In genomic region chr14:60327447-60328331, GRCh38 we compare ENCODE assay signal across 8 cellular contexts.
A peak's percentile ranks its signal among the peaks of the same experiment; 100 is the strongest.
DNase-seq lines count a peak whose midpoint lies in the region; ATAC-seq and TF ChIP-seq lines count a peak whose summit lies in the region.

No MANE protein-coding gene starts in this region.

- H3K4me3 Mint-ChIP-seq in activated T-helper 1 cell treated with anti-CD3 and anti-CD28 coated beads, Interleukin-12 subunit alpha, Interleukin-12 subunit beta, Interleukin-2, Interleukin-4 antibody, amounts not matched to agents 30 ng/mL and 10 ng/mL and 1 ng/mL, durations not matched to agents 14 hours and 24 hours and 36 hours, result peak overlapping the region; percentile 87

- peaks cover 1% of the 10 kb centered on the region for H3K36me3 Mint-ChIP-seq in activated T-helper 1 cell treated with anti-CD3 and anti-CD28 coated beads, Interleukin-12 subunit alpha, Interleukin-12 subunit beta, Interleukin-2, Interleukin-4 antibody, amounts not matched to agents 30 ng/mL and 10 ng/mL and 1 ng/mL, durations not matched to agents 14 hours and 24 hours and 36 hours (ENCODE audit: low read depth)

- H3K9me3 Mint-ChIP-seq in activated T-helper 1 cell treated with anti-CD3 and anti-CD28 coated beads, Interleukin-12 subunit alpha, Interleukin-12 subunit beta, Interleukin-2, Interleukin-4 antibody, amounts not matched to agents 30 ng/mL and 10 ng/mL and 1 ng/mL, durations not matched to agents 14 hours and 24 hours and 36 hours, result no peaks in the 10 kb centered on the region

- in situ Hi-C loops in gastrocnemius medialis (cut with MboI; ENCODE audit: low sequenced_read_pairs in 4 of 4), result loop anchor here in 3 of 4 donors (25.0 kb wide), 1 partner anchor 960 kb away; the partner anchor contains the start of gene TMEM30B (in 3 of the 3)

- H3K4me1 ChIP-seq in gastrocnemius medialis, result peaks cover 10 to 20% of the 10 kb centered on the region in 2 donors

- no peaks in the 10 kb centered on the region for H3K27me3 ChIP-seq in gastrocnemius medialis

- ATAC-seq in GM18517 (IDR thresholded peaks at IDR 0.05; ENCODE audit: unreplicated experiment), result peak; percentile 48
- ATAC-seq in HG02981 (IDR thresholded peaks at IDR 0.05; ENCODE audit: unreplicated experiment), result peak; percentile 57
- peak; percentile 62 to 86 for ATAC-seq in left cardiac atrium
- peak; percentile 85 to 88 for ATAC-seq in gastrocnemius medialis

- peak; percentile 21 to 40 for TF ChIP-seq POLR2A in gastrocnemius medialis (IDR thresholded peaks at IDR 0.05)

- DNase-seq in 8988T (peak; percentile 37), NCI-H510A treated with DMSO at 0.1 percent for 48 hours (lab: John Stamatoyannopoulos, UW) (peak; percentile 77), left cardiac atrium (peak; percentile 31), gastrocnemius medialis (peak; percentile 68 to 80), GDM1 (lab: John Stamatoyannopoulos, UW) (no peak)
- peak; percentile 11 for DNase-seq in activated T-helper 1 cell treated with anti-CD3 and anti-CD28 coated beads, Interleukin-12 subunit alpha, Interleukin-12 subunit beta, Interleukin-2, Interleukin-4 antibody, amounts not matched to agents 30 ng/mL and 10 ng/mL and 1 ng/mL, durations not matched to agents 14 hours and 24 hours and 36 hours (ENCODE audit: low spot score)

- peaks cover 32% of the 10 kb centered on the region for H3K27me3 Mint-ChIP-seq in activated T-helper 1 cell treated with anti-CD3 and anti-CD28 coated beads, Interleukin-12 subunit alpha, Interleukin-12 subunit beta, Interleukin-2, Interleukin-4 antibody, amounts not matched to agents 30 ng/mL and 10 ng/mL and 1 ng/mL, durations not matched to agents 14 hours and 24 hours and 36 hours (ENCODE audit: insufficient read depth)

- peak in 2 of 5 experiments; percentile 26 to 38 for TF ChIP-seq CTCF in gastrocnemius medialis (IDR thresholded peaks at IDR 0.05 in 4 of 5, conservative IDR thresholded peaks at IDR 0.05 in 1 of 5)

- H3K36me3 ChIP-seq in gastrocnemius medialis, result no peaks in the 10 kb centered on the region

- peaks cover 39% of the 10 kb centered on the region for H3K4me1 Mint-ChIP-seq in activated T-helper 1 cell treated with anti-CD3 and anti-CD28 coated beads, Interleukin-12 subunit alpha, Interleukin-12 subunit beta, Interleukin-2, Interleukin-4 antibody, amounts not matched to agents 30 ng/mL and 10 ng/mL and 1 ng/mL, durations not matched to agents 14 hours and 24 hours and 36 hours (ENCODE audit: low read depth)

- H3K4me3 ChIP-seq in gastrocnemius medialis, result peak overlapping the region; percentile 28 to 48 (median 35)

- no peaks in the 10 kb centered on the region for H3K9me3 ChIP-seq in gastrocnemius medialis

- H3K27ac Mint-ChIP-seq in activated T-helper 1 cell treated with anti-CD3 and anti-CD28 coated beads, Interleukin-12 subunit alpha, Interleukin-12 subunit beta, Interleukin-2, Interleukin-4 antibody, amounts not matched to agents 30 ng/mL and 10 ng/mL and 1 ng/mL, durations not matched to agents 14 hours and 24 hours and 36 hours, result peak overlapping the region; percentile 86

- peak overlapping the region; percentile 25 to 72 (median 49) for H3K27ac ChIP-seq in gastrocnemius medialis

- intact Hi-C loops in activated T-helper 1 cell treated with anti-CD3 and anti-CD28 coated beads, Interleukin-12 subunit alpha, Interleukin-12 subunit beta, Interleukin-2, Interleukin-4 antibody, amounts not matched to agents 30 ng/mL and 10 ng/mL and 1 ng/mL, durations not matched to agents 14 hours and 24 hours and 36 hours (cut with micrococcal nuclease), result no loop called here
- intact Hi-C loops in left cardiac atrium (cut with DNase I), result loop anchor here in 1 of 2 donors (10.0 kb wide), 1 partner anchor 133 kb away; no protein-coding TSS in a partner anchor
- intact Hi-C loops in gastrocnemius medialis (cut with DNase I; ENCODE audit: low total_unique reads), result loop anchor here (5.0 kb wide), 2 partner anchors 75 to 145 kb away; no protein-coding TSS in a partner anchor
